Comparison of ENCODE assay signal across 21 cellular contexts in the genomic region with DNA sequence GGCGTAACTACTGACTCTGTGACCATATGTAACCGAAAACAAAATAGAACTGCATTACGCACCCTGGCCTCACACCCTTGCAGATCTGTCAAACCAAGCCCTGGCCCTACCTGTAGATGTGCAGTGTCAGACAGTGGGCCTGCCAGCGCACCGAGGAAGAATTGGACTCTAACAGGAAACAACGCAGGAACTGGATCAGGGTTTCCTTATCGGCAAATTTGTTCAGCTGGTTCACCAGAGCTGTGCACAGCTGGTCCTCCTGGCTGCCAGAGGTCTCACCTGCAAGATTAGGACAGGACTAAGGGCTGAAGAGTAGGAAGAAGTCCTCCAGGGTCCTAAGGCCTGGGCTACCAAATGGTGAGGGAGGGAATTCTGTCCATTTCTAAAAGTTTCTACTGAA.
DNase-seq lines count a peak whose midpoint lies in the region; TF ChIP-seq lines count a peak whose summit lies in the region.
"Had no signal": no experiment of that assay in that cellular context is flagged by ENCODE, and none has a peak within 500 bp of the region (broad histone marks: within the 10 kb centered on the region; RNA-seq: fewer than 3 reads in every experiment).

No MANE protein-coding gene starts in this region.

- no peak overlapping the region for H3K27ac ChIP-seq in endodermal cell (ENCODE audit: low read depth, low read length)

- H3K4me1 Mint-ChIP-seq in endodermal cell (no peaks in the 10 kb centered on the region), osteocyte (ENCODE audit: unreplicated experiment) (no peaks in the 10 kb centered on the region)

- H3K36me3 ChIP-seq in endodermal cell (ENCODE audit: control insufficient read depth, insufficient read depth, low read length) = peaks cover 98% of the 10 kb centered on the region

- DNase-seq in NCI-H2029 (lab: John Stamatoyannopoulos, UW) = peak; percentile 52
- no peak for DNase-seq in NCI-H2029 treated with DMSO at 0.1 percent for 48 hours (lab: John Stamatoyannopoulos, UW)
- DNase-seq in COLO668 (lab: John Stamatoyannopoulos, UW; ENCODE audit: unreplicated experiment) = peak; percentile 39
- peak; percentile 22 for DNase-seq in endodermal cell
- peak; percentile 62 for DNase-seq in osteocyte (ENCODE audit: extremely low spot score, unreplicated experiment)
- no peak for DNase-seq in NCI-H226
- no peak for DNase-seq in hippocampal formation (lab: John Stamatoyannopoulos, UW)
- no peak for DNase-seq in HT-29 (ENCODE audit: low spot score)
- DNase-seq: 8988T; C1 segment of cervical spinal cord; Caco-2; CD4-positive, CD25-positive, alpha-beta regulatory T cell; CD8-positive, alpha-beta memory T cell; DMS79 treated with DMSO at 0.1 percent for 48 hours; GF-D8; GOT3; H7; HFFc6 had no signal

- H3K27me3 Mint-ChIP-seq in endodermal cell (ENCODE audit: insufficient read depth) (no peaks in the 10 kb centered on the region), osteocyte (ENCODE audit: unreplicated experiment) (no peaks in the 10 kb centered on the region)
- H3K27me3 Mint-ChIP-seq: B cell; CD4-positive, CD25-positive, alpha-beta regulatory T cell; IgD-negative memory B cell had no signal

- WGBS in endodermal cell (ENCODE audit: insufficient coverage in 1 of 2, insufficient read length in 1 of 2), 2 experiments = 98 to 100% methylated on average over 5 to 7 of the region's 7 CpGs

- H3K4me3 Mint-ChIP-seq in endodermal cell (no peak overlapping the region), osteocyte (ENCODE audit: unreplicated experiment) (no peak overlapping the region)
- H3K4me3 Mint-ChIP-seq: B cell; CD4-positive, CD25-positive, alpha-beta regulatory T cell; CD8-positive, alpha-beta memory T cell; HFFc6; IgD-negative memory B cell had no signal

- H3K4me3 ChIP-seq in endodermal cell (ENCODE audit: low read length) = no peak overlapping the region
- H3K4me3 ChIP-seq: GM12878 had no signal

- H3K4me1 ChIP-seq in endodermal cell (ENCODE audit: control insufficient read depth, insufficient read depth, low read length) = no peaks in the 10 kb centered on the region
- H3K4me1 ChIP-seq: Caco-2 had no signal

- no peaks in the 10 kb centered on the region for H3K27me3 ChIP-seq in endodermal cell (ENCODE audit: control insufficient read depth, insufficient read depth, low read length, poor library complexity, severe bottlenecking)

- TF ChIP-seq CTCF in endodermal cell (conservative IDR thresholded peaks at IDR 0.05) = no peak
- no peak for TF ChIP-seq CTCF in osteocyte (IDR thresholded peaks at IDR 0.05)

- no peak overlapping the region for H3K9ac ChIP-seq in endodermal cell (ENCODE audit: extremely low read depth, low read length, poor library complexity, severe bottlenecking)

- no peaks in the 10 kb centered on the region for H3K9me3 ChIP-seq in endodermal cell (ENCODE audit: control insufficient read depth, low read length)
- H3K9me3 ChIP-seq: Caco-2 had no signal

- H3K27ac Mint-ChIP-seq in endodermal cell = no peak overlapping the region
- H3K27ac Mint-ChIP-seq in osteocyte (ENCODE audit: unreplicated experiment) = no peak overlapping the region
- H3K27ac Mint-ChIP-seq: B cell, HFFc6 had no signal

- H3K9me3 Mint-ChIP-seq in endodermal cell (no peaks in the 10 kb centered on the region), osteocyte (ENCODE audit: unreplicated experiment) (no peaks in the 10 kb centered on the region)
- H3K9me3 Mint-ChIP-seq: CD4-positive, CD25-positive, alpha-beta regulatory T cell; CD8-positive, alpha-beta memory T cell; HFFc6; IgD-negative memory B cell had no signal

- H3K36me3 Mint-ChIP-seq in endodermal cell (ENCODE audit: low read depth) = peaks cover 93% of the 10 kb centered on the region
- peaks cover 70% of the 10 kb centered on the region for H3K36me3 Mint-ChIP-seq in osteocyte (ENCODE audit: unreplicated experiment)

Comparison
In these comparisons a context has a peak if more than half of its experiments do, and no peak if none do; other contexts are left out.
1. DNase-seq: peak in NCI-H2029 (single experiment), COLO668 (single experiment), endodermal cell (single experiment) and osteocyte (single experiment); none in NCI-H2029 treated with DMSO at 0.1 percent for 48 hours (single experiment), NCI-H226 (single experiment), hippocampal formation (0 of 2) and HT-29 (single experiment).